ENCODE assay signal across 1 cellular context in genomic region chr15:26744894-26745293, GRCh38.
TF ChIP-seq lines count a peak whose summit lies in the region.

No MANE protein-coding gene starts in this region.

TF ChIP-seq in WTC11, 78 proteins besides CTCF, POLR2A, EP300 and RAD21 (continued from another document):
- no peak for TF ChIP-seq PRDM15 (CRISPR knock-in tag; IDR thresholded peaks at IDR 0.05)
- TF ChIP-seq RORB (CRISPR knock-in tag; IDR thresholded peaks at IDR 0.05): no peak
- no peak for TF ChIP-seq SMAD4 (CRISPR knock-in tag; IDR thresholded peaks at IDR 0.05)
TF ChIP-seq in WTC11: peak in this region for 0.
